ENCODE assay signal across 10 cellular contexts in genomic region chr17:19448341-19449268, GRCh38. TPM values are rescaled to one million over a fixed set of nuclear protein-coding genes. Genes with fewer than 3 reads are reported as not detected.
DNase-seq lines count a peak whose midpoint lies in the region; ATAC-seq, FAIRE-seq and TF ChIP-seq lines count a peak whose summit lies in the region.
"Had no signal": no experiment of that assay in that cellular context is flagged by ENCODE, and none has a peak within 500 bp of the region (broad histone marks: within the 10 kb centered on the region; RNA-seq: fewer than 3 reads in every experiment).

No MANE protein-coding gene starts in this region.

- no peak overlapping the region; the same call in 1 of the 2 replicates for H2BK5ac ChIP-seq in H1 (ENCODE audit: low read depth, low read length)

- TF ChIP-seq RAD21 in H1 (IDR thresholded peaks at IDR 0.05 in 1 of 2, conservative IDR thresholded peaks at IDR 0.05 in 1 of 2; ENCODE audit: low read depth in 2 of 2, low read length in 2 of 2), result no peak

- H3K36me3 Mint-ChIP-seq in mesothelial cell of epicardium, result peaks cover 13% of the 10 kb centered on the region
- no peaks in the 10 kb centered on the region for H3K36me3 Mint-ChIP-seq in activated T-cell treated with anti-CD3 and anti-CD28 coated beads, Interleukin-2, amount 50 U/mL, for 24 hours (ENCODE audit: low read depth)

- CTCF ChIA-PET in H1 (lab: Charles Lee; ENCODE audit: partially characterized antibody), result interaction anchor here (1.3 to 3.6 kb wide), 16 partner anchors 9 to 308 kb away, joined by 3 to 66 read pairs (median 10); partner anchors contain the start of genes B9D1, MAPK7 and RNF112

- H3K14ac ChIP-seq in H1 (ENCODE audit: insufficient read length), result no peak overlapping the region

- H3K9ac ChIP-seq in H1 (replicated peaks in 1 of 4; ENCODE audit: extremely low read depth in 1 of 4, low read depth in 3 of 4, low read length in 3 of 4), result no peak overlapping the region

- no peak for TF ChIP-seq CTCF in H1 (IDR thresholded peaks at IDR 0.05; ENCODE audit: control extremely low read depth in 1 of 3, insufficient read depth in 1 of 3, low read depth in 1 of 3, low read length in 3 of 3)
- no peak for TF ChIP-seq CTCF in mesothelial cell of epicardium (IDR thresholded peaks at IDR 0.05; ENCODE audit: unreplicated experiment)

- peaks cover 20% of the 10 kb centered on the region for H3K9me3 Mint-ChIP-seq in mesothelial cell of epicardium
- peaks cover 5% of the 10 kb centered on the region for H3K9me3 Mint-ChIP-seq in activated T-cell treated with anti-CD3 and anti-CD28 coated beads, Interleukin-2, amount 50 U/mL, for 24 hours

- H4K5ac ChIP-seq in H1 (ENCODE audit: insufficient read length, low read depth, low read length), result no peak overlapping the region

- no peak overlapping the region for H3K56ac ChIP-seq in H1 (replicated peaks; ENCODE audit: insufficient read length, low read depth, low read length)

- no peaks in the 10 kb centered on the region for H3K79me1 ChIP-seq in H1 (ENCODE audit: low read depth, low read length)

- peak overlapping the region; percentile 8 for H4K91ac ChIP-seq in H1 (replicated peaks; ENCODE audit: insufficient read length, low read length)

- H2BK12ac ChIP-seq in H1 (ENCODE audit: low read depth, low read length), result peak overlapping the region; percentile 82; the same call in 1 of the 2 replicates

- POLR2A ChIA-PET in H1 (lab: Charles Lee; ENCODE audit: partially characterized antibody), result interaction anchor here (1.4 to 2.1 kb wide), 2 partner anchors 10 to 12 kb away, joined by 4 to 13 read pairs; no protein-coding TSS in a partner anchor

- H3K4ac ChIP-seq in H1 (replicated peaks; ENCODE audit: insufficient read length, low read depth, low read length), result no peak overlapping the region

- no peak overlapping the region for H2AFZ ChIP-seq in H1 (ENCODE audit: low read length)

- no peaks in the 10 kb centered on the region for H3K27me3 ChIP-seq in H1 (replicated peaks in 1 of 4; ENCODE audit: control insufficient read depth in 3 of 4, extremely low read depth in 1 of 4, insufficient read depth in 3 of 4, low read length in 3 of 4)

- no peak for FAIRE-seq in H1 (lab: Jason Lieb, UNC)
- FAIRE-seq: D721Med had no signal

- no peak overlapping the region for H3K18ac ChIP-seq in H1 (ENCODE audit: extremely low read depth, low read length)

- no peak for TF ChIP-seq POLR2A in H1 (IDR thresholded peaks at IDR 0.05; ENCODE audit: control extremely low read depth in 1 of 2, low read depth in 2 of 2, low read length in 2 of 2)

- 87% methylated on average over 8 of the region's 8 CpGs; no CpG with 5 or more reads in 1 of the 2 experiments for WGBS in H1 (ENCODE audit: extremely low coverage in 1 of 2, insufficient coverage in 1 of 2, insufficient read length in 1 of 2, insufficient replicate concordance in 2 of 2, low coverage in 1 of 2, low lambda C conversion rate in 2 of 2, missing lambda C conversion rate in 1 of 2), 2 experiments

- H2AK5ac ChIP-seq in H1 (ENCODE audit: low read depth, low read length), result peak overlapping the region; percentile 53; the same call in 1 of the 2 replicates

- no peak overlapping the region for H2BK120ac ChIP-seq in H1 (replicated peaks; ENCODE audit: low read depth, low read length)

- no peaks in the 10 kb centered on the region for H3K23me2 ChIP-seq in H1 (ENCODE audit: low read depth, low read length)

- H3K27ac ChIP-seq in H1 (ENCODE audit: low read depth, low read length), result no peak overlapping the region

- no peaks in the 10 kb centered on the region for H3K27me3 Mint-ChIP-seq in mesothelial cell of epicardium (ENCODE audit: low read depth)
- peaks cover 28% of the 10 kb centered on the region for H3K27me3 Mint-ChIP-seq in activated T-cell treated with anti-CD3 and anti-CD28 coated beads, Interleukin-2, amount 50 U/mL, for 24 hours

- peak; percentile 100 for DNase-seq in A172 (ENCODE audit: low spot score)
- peak; percentile 36 to 76 for DNase-seq in NCI-H446 (lab: John Stamatoyannopoulos, UW)
- no peak for DNase-seq in H1 (ENCODE audit: low read depth in 1 of 2, low spot score in 2 of 2)
- DNase-seq in mesothelial cell of epicardium (ENCODE audit: low spot score in 2 of 2, unreplicated experiment in 2 of 2), result peak in 1 of 2 experiments; percentile 54
- no peak for DNase-seq in HT-29 (ENCODE audit: low spot score)
- DNase-seq in activated T-cell treated with anti-CD3 and anti-CD28 coated beads, Interleukin-2, amount 50 U/mL, for 24 hours, result no peak

- peak overlapping the region; percentile 81; the same call in 1 of the 2 replicates for H2BK20ac ChIP-seq in H1 (ENCODE audit: low read length)

- ATAC-seq in GM19023 (IDR thresholded peaks at IDR 0.05; ENCODE audit: unreplicated experiment), result no peak
- no peak for ATAC-seq in GM21390 (IDR thresholded peaks at IDR 0.05; ENCODE audit: unreplicated experiment)

- H3K4me1 ChIP-seq in H1 (replicated peaks in 1 of 4; ENCODE audit: control insufficient read depth in 3 of 4, insufficient read depth in 4 of 4, low read length in 3 of 4), result peaks cover 2 to 9% (median 4%) of the 10 kb centered on the region in 4 experiments; a peak in 4 of 7 replicates

- H3K4me1 Mint-ChIP-seq in mesothelial cell of epicardium, result peaks cover 35% of the 10 kb centered on the region
- H3K4me1 Mint-ChIP-seq in activated T-cell treated with anti-CD3 and anti-CD28 coated beads, Interleukin-2, amount 50 U/mL, for 24 hours (ENCODE audit: low read depth), result peaks cover 2% of the 10 kb centered on the region

- no peak overlapping the region; the same call in 1 of the 2 replicates for H2BK15ac ChIP-seq in H1 (ENCODE audit: low read length)

- H3K23ac ChIP-seq in H1 (ENCODE audit: insufficient read length), result no peak overlapping the region

- no peak for TF ChIP-seq EP300 in H1 (IDR thresholded peaks at IDR 0.05; ENCODE audit: borderline replicate concordance in 1 of 2, low read depth in 2 of 2, low read length in 2 of 2)

- no peaks in the 10 kb centered on the region for H4K20me1 ChIP-seq in H1 (replicated peaks in 1 of 2; ENCODE audit: control insufficient read depth in 1 of 2, insufficient read depth in 2 of 2, low read length in 2 of 2)

- no peaks in the 10 kb centered on the region for H3K79me2 ChIP-seq in H1 (ENCODE audit: control insufficient read depth in 1 of 2, insufficient read depth in 2 of 2, low read length in 2 of 2)

- no peaks in the 10 kb centered on the region for H3K36me3 ChIP-seq in H1 (ENCODE audit: control insufficient read depth in 2 of 4, insufficient read depth in 4 of 4, low read length in 3 of 4)

- peak overlapping the region; percentile 2 for H3K4me3 Mint-ChIP-seq in mesothelial cell of epicardium
- H3K4me3 Mint-ChIP-seq in activated T-cell treated with anti-CD3 and anti-CD28 coated beads, Interleukin-2, amount 50 U/mL, for 24 hours, result no peak overlapping the region
- H3K4me3 Mint-ChIP-seq: activated T-helper 1 cell treated with anti-CD3 and anti-CD28 coated beads, Interleukin-12 subunit alpha, Interleukin-12 subunit beta, Interleukin-2, Interleukin-4 antibody, amounts not matched to agents 30 ng/mL and 10 ng/mL and 1 ng/mL, durations not matched to agents 14 hours and 24 hours and 36 hours had no signal

- no peak overlapping the region for H4K8ac ChIP-seq in H1 (ENCODE audit: extremely low read depth, insufficient read depth, low read length)

- H3K27ac Mint-ChIP-seq in mesothelial cell of epicardium, result peak overlapping the region; percentile 98
- no peak overlapping the region for H3K27ac Mint-ChIP-seq in activated T-cell treated with anti-CD3 and anti-CD28 coated beads, Interleukin-2, amount 50 U/mL, for 24 hours
- H3K27ac Mint-ChIP-seq: activated T-helper 1 cell treated with anti-CD3 and anti-CD28 coated beads, Interleukin-12 subunit alpha, Interleukin-12 subunit beta, Interleukin-2, Interleukin-4 antibody, amounts not matched to agents 30 ng/mL and 10 ng/mL and 1 ng/mL, durations not matched to agents 14 hours and 24 hours and 36 hours had no signal

- H3K4me3 ChIP-seq in H1 (ENCODE audit: extremely low read depth in 1 of 4, insufficient read depth in 2 of 4, low read depth in 3 of 4, low read length in 4 of 4), result no peak overlapping the region

- no peak overlapping the region for H3K4me2 ChIP-seq in H1 (ENCODE audit: insufficient read depth in 1 of 2, low read depth in 2 of 2, low read length in 2 of 2)

- H3K9me3 ChIP-seq in H1 (ENCODE audit: insufficient read depth in 2 of 2, low read depth in 1 of 2, low read length in 1 of 2), result peaks cover 5% of the 10 kb centered on the region in 2 experiments; a peak in 2 of 4 replicates

TF ChIP-seq in H1, 55 proteins besides CTCF, POLR2A, EP300 and RAD21 (continues in another document):
- TF ChIP-seq SP2 (IDR thresholded peaks at IDR 0.05; ENCODE audit: low read length), result no peak
- no peak for TF ChIP-seq JUND (IDR thresholded peaks at IDR 0.05; ENCODE audit: low read length)
- TF ChIP-seq CHD1 (IDR thresholded peaks at IDR 0.05; ENCODE audit: low read depth, low read length), result no peak
- no peak for TF ChIP-seq GTF2F1 (IDR thresholded peaks at IDR 0.05; ENCODE audit: borderline replicate concordance, low read depth, low read length)
- no peak for TF ChIP-seq YY1 (IDR thresholded peaks at IDR 0.05; ENCODE audit: low read depth, low read length)
- no peak for TF ChIP-seq MAFK (IDR thresholded peaks at IDR 0.05; ENCODE audit: low read depth, low read length)
- no peak for TF ChIP-seq ASH2L (IDR thresholded peaks at IDR 0.05; ENCODE audit: low read length)
- TF ChIP-seq CTBP2 (IDR thresholded peaks at IDR 0.05; ENCODE audit: borderline replicate concordance, insufficient read depth, insufficient read length, low read length), result no peak
- no peak for TF ChIP-seq USF2 (IDR thresholded peaks at IDR 0.05; ENCODE audit: low read length)

RNA-seq across cellular contexts. Expression of gene RNF112, which starts 37.6 kb away (rescaled TPM):
- not detected in 2 replicates for total RNA-seq in A172 (2014; rRNA removed; shearing (Covaris generic))
- total RNA-seq in H1 (2021; fragmentation: NEBNext Ultra II Directional; extraction: Animal tissue kit (Norgen Biotek cat#: 25700)), result 2.2 and 2.3 TPM in 2 replicates
- polyA plus RNA-seq in H1 (2011; rRNA removed), result 1.1 and 1.7 TPM in 2 replicates
- 1.7 TPM for polyA plus RNA-seq in H1 (2011; cell fraction: cytosol; rRNA removed)
- 8.6 TPM for polyA plus RNA-seq in H1 (2011; cell fraction: nucleus; rRNA removed)
- 1.4 to 3.8 TPM (median 2.5 TPM) in 4 replicates for polyA plus RNA-seq in H1 (2012, experiment 1 of 2)
- 0.79 TPM for polyA plus RNA-seq in H1 (2012, experiment 2 of 2)
- polyA plus RNA-seq in H1 (2013, experiment 1 of 2), result 0.85 TPM
- 0.90 TPM for polyA plus RNA-seq in H1 (2013, experiment 2 of 2)
- 0.68 and 0.98 TPM in 2 replicates for polyA minus RNA-seq in H1 (2011; rRNA and poly(A)+ RNA removed)
- 4.6 TPM for polyA minus RNA-seq in H1 (2011; cell fraction: cytosol; rRNA and poly(A)+ RNA removed)
- polyA minus RNA-seq in H1 (2011; cell fraction: nucleus; rRNA and poly(A)+ RNA removed), result 1.6 TPM
- total RNA-seq in mesothelial cell of epicardium, result 2.7 to 4.8 TPM (median 4.2 TPM) in 3 replicates
- not detected in 2 replicates for total RNA-seq in HT-29 (2014; rRNA removed; shearing (Covaris generic))
- total RNA-seq: activated T-helper 1 cell treated with anti-CD3 and anti-CD28 coated beads, Interleukin-12 subunit alpha, Interleukin-12 subunit beta, Interleukin-2, Interleukin-4 antibody, amounts not matched to agents 30 ng/mL and 10 ng/mL and 1 ng/mL, durations not matched to agents 14 hours and 24 hours and 36 hours had no signal

Comparison
In these comparisons a context has a peak if more than half of its experiments do, and no peak if none do; other contexts are left out.
1. DNase-seq: peak in A172 (single experiment) and NCI-H446 (2 of 2); none in H1 (0 of 2), HT-29 (single experiment) and activated T-cell treated with anti-CD3 and anti-CD28 coated beads, Interleukin-2, amount 50 U/mL, for 24 hours (single experiment).